Comparison of ENCODE assay signal across 8 cellular contexts in the genomic region with DNA sequence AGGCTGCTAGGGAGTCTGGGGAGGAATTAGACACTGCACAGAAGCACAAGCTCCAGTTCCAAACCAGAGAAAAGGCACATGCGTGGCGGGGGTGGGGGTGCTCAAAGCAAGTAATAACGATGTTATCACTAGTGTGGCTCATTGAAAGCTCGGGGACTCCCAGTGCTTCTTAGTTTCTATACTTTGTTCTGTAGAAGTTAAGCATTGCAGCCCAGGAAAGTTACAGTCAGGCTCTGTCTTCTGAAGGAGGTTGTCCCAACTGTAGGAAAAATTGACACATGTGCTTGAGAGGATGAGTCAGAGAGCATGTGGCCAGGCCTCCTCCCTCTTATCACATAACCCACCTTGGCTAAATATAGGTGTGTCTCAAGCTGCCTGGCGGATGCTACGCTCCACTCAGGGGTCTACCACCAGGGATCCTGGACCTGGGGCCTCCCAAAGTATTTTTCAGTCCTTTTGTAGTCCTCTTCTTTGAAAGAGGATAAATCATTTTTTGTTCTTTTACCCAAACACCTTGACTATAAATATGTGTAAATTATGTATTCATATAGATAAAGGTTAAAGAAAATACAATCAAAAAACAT. TPM values are rescaled to one million over a fixed set of nuclear protein-coding genes. Genes with fewer than 3 reads are reported as not detected.
DNase-seq lines count a peak whose midpoint lies in the region; ATAC-seq and TF ChIP-seq lines count a peak whose summit lies in the region.

No MANE protein-coding gene starts in this region.

- ATAC-seq in activated CD4-positive, CD25-positive, alpha-beta regulatory T cell treated with anti-CD3 and anti-CD28 coated beads, Interleukin-2, amount 50 U/mL, for 24 hours: peak; percentile 69 to 79
- no peak for ATAC-seq in GM18907 (IDR thresholded peaks at IDR 0.05; ENCODE audit: unreplicated experiment)

- no peak overlapping the region for H3K4me3 Mint-ChIP-seq in immature natural killer cell

- no peaks in the 10 kb centered on the region for H3K9me3 Mint-ChIP-seq in immature natural killer cell

- H3K4me1 Mint-ChIP-seq in immature natural killer cell: no peaks in the 10 kb centered on the region

- H3K4me3 ChIP-seq in fibroblast of mammary gland (ENCODE audit: control insufficient read depth, low read depth, low read length): no peak overlapping the region

- DNase-seq in NOMO-1 treated with DMSO at 0.1 percent for 48 hours (lab: John Stamatoyannopoulos, UW; ENCODE audit: unreplicated experiment) (peak; percentile 2), NOMO-1 treated with dmso at 0.1 percent for 144 hours (lab: John Stamatoyannopoulos, UW; ENCODE audit: unreplicated experiment) (no peak), fibroblast of mammary gland (ENCODE audit: low read depth) (peak; percentile 78), immature natural killer cell (no peak), UCSD-AML1 (lab: John Stamatoyannopoulos, UW; ENCODE audit: unreplicated experiment) (no peak)
- peak; percentile 53 to 70 for DNase-seq in stimulated activated CD4-positive, alpha-beta T cell treated with anti-CD3 and anti-CD28 coated beads, Interleukin-15, amount 100 ng/mL, for 48 hours (ENCODE audit: low read depth in 2 of 2)

- H3K27me3 Mint-ChIP-seq in immature natural killer cell (ENCODE audit: low read depth in 3 of 3): peaks cover 0 to 4% (median 1%) of the 10 kb centered on the region in 3 donors

- TF ChIP-seq CTCF in fibroblast of mammary gland (conservative IDR thresholded peaks at IDR 0.05; ENCODE audit: control insufficient read depth, insufficient read depth, low read depth, low read length): no peak

- H3K36me3 Mint-ChIP-seq in immature natural killer cell: no peaks in the 10 kb centered on the region

- no peak overlapping the region for H3K27ac Mint-ChIP-seq in immature natural killer cell

RNA-seq across cellular contexts. Expression of a gene that starts 3.8 kb away (rescaled TPM):
- polyA plus RNA-seq in immature natural killer cell: not detected

Comparison
In these comparisons a context has a peak if more than half of its experiments do, and no peak if none do; other contexts are left out.
1. DNase-seq: peak in NOMO-1 treated with DMSO at 0.1 percent for 48 hours (single experiment), fibroblast of mammary gland (single experiment) and stimulated activated CD4-positive, alpha-beta T cell treated with anti-CD3 and anti-CD28 coated beads, Interleukin-15, amount 100 ng/mL, for 48 hours (2 of 2); none in NOMO-1 treated with dmso at 0.1 percent for 144 hours (single experiment), immature natural killer cell (0 of 3) and UCSD-AML1 (single experiment).